Comparison of ENCODE assay signal across 17 cellular contexts in the genomic region with DNA sequence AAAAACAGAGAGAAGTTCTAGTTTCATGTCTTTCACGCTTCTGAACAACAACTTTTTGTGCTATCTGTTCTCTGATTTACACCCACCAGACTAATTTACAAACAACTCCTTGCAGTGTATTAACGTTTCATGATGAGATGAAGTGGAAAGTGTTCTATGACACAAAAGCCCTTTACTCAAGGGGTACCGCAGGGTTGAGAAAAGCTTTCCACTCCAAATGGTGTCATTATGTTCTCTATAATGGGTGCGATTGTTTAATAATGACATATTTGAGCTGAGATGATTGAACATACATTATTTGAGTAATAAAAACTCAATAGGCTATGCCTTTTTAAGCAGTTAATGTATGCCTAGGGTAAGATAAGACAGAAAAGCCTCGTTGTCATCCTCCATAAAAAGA.
DNase-seq lines count a peak whose midpoint lies in the region; ATAC-seq and TF ChIP-seq lines count a peak whose summit lies in the region.
"Had no signal": no experiment of that assay in that cellular context is flagged by ENCODE, and none has a peak within 500 bp of the region (broad histone marks: within the 10 kb centered on the region; RNA-seq: fewer than 3 reads in every experiment).

No MANE protein-coding gene starts in this region.

- H3K4me1 Mint-ChIP-seq in CD4-positive, CD25-positive, alpha-beta regulatory T cell = peaks cover 6 to 29% (median 13%) of the 10 kb centered on the region in 4 donors
- H3K4me1 Mint-ChIP-seq in CD8-positive, alpha-beta T cell (ENCODE audit: low read depth) = peaks cover 12% of the 10 kb centered on the region
- H3K4me1 Mint-ChIP-seq in memory B cell = peaks cover 15% of the 10 kb centered on the region
- H3K4me1 Mint-ChIP-seq: WTC11 had no signal

- H3K27ac ChIP-seq in CD4-positive, CD25-positive, alpha-beta regulatory T cell (ENCODE audit: insufficient read depth, low read length, poor library complexity, severe bottlenecking) = no peak overlapping the region
- H3K27ac ChIP-seq in CD8-positive, alpha-beta T cell (ENCODE audit: low read depth, low read length) = no peak overlapping the region
- H3K27ac ChIP-seq in OCI-LY3 (ENCODE audit: low read length) = no peak overlapping the region
- H3K27ac ChIP-seq: esophagus muscularis mucosa, GM23248, RWPE1 had no signal

- intact Hi-C loops in CD8-positive, alpha-beta T cell (cut with DNase I, micrococcal nuclease) = no loop called here
- intact Hi-C loops in Right ventricle myocardium superior (cut with DNase I) = no loop called here

- no peaks in the 10 kb centered on the region for H3K4me1 ChIP-seq in CD4-positive, CD25-positive, alpha-beta regulatory T cell (ENCODE audit: control insufficient read depth, insufficient read depth, low read length, poor library complexity, severe bottlenecking)
- no peaks in the 10 kb centered on the region for H3K4me1 ChIP-seq in CD8-positive, alpha-beta T cell (ENCODE audit: insufficient read depth, low read length)
- peaks cover 28% of the 10 kb centered on the region for H3K4me1 ChIP-seq in OCI-LY3 (ENCODE audit: low read length)
- H3K4me1 ChIP-seq: colonic mucosa had no signal

- no peaks in the 10 kb centered on the region for H3K27me3 Mint-ChIP-seq in CD4-positive, CD25-positive, alpha-beta regulatory T cell
- no peaks in the 10 kb centered on the region for H3K27me3 Mint-ChIP-seq in CD8-positive, alpha-beta T cell (ENCODE audit: low read depth)
- H3K27me3 Mint-ChIP-seq in memory B cell = no peaks in the 10 kb centered on the region
- H3K27me3 Mint-ChIP-seq: CD8-positive, alpha-beta memory T cell had no signal

- TF ChIP-seq CTCF in CD8-positive, alpha-beta T cell (IDR thresholded peaks at IDR 0.05) = no peak
- no peak for TF ChIP-seq CTCF in OCI-LY3 (IDR thresholded peaks at IDR 0.05; ENCODE audit: low read depth, low read length)

- no peaks in the 10 kb centered on the region for H3K9me3 ChIP-seq in CD4-positive, CD25-positive, alpha-beta regulatory T cell (ENCODE audit: control insufficient read depth in 2 of 2, low read length in 2 of 2)
- no peaks in the 10 kb centered on the region for H3K9me3 ChIP-seq in CD8-positive, alpha-beta T cell (ENCODE audit: low read length)
- no peaks in the 10 kb centered on the region for H3K9me3 ChIP-seq in OCI-LY3 (ENCODE audit: insufficient read depth, low read length)
- H3K9me3 ChIP-seq: colonic mucosa, esophagus muscularis mucosa, MG63, transverse colon had no signal

- no peaks in the 10 kb centered on the region for H3K9me3 Mint-ChIP-seq in CD4-positive, CD25-positive, alpha-beta regulatory T cell
- no peaks in the 10 kb centered on the region for H3K9me3 Mint-ChIP-seq in CD8-positive, alpha-beta T cell
- no peaks in the 10 kb centered on the region for H3K9me3 Mint-ChIP-seq in memory B cell
- H3K9me3 Mint-ChIP-seq: CD8-positive, alpha-beta memory T cell; WTC11 had no signal

- 0 out of 2 replicates have a peak, but pooled peaks cover 2% of the 10 kb centered on the region for H4K20me1 ChIP-seq in OCI-LY3 (ENCODE audit: insufficient read depth, low read length)

- H2AFZ ChIP-seq in OCI-LY3 (ENCODE audit: low read depth, low read length) = no peak overlapping the region
- H2AFZ ChIP-seq: GM23248 had no signal

- no peak overlapping the region for H3K4me3 ChIP-seq in CD4-positive, CD25-positive, alpha-beta regulatory T cell (ENCODE audit: low read depth, low read length)
- H3K4me3 ChIP-seq in CD8-positive, alpha-beta T cell (ENCODE audit: low read depth, low read length) = no peak overlapping the region
- no peak overlapping the region for H3K4me3 ChIP-seq in OCI-LY3 (ENCODE audit: low read length)
- H3K4me3 ChIP-seq: colonic mucosa, esophagus muscularis mucosa, GM23248, MG63, transverse colon had no signal

- no peak for DNase-seq in CD4-positive, CD25-positive, alpha-beta regulatory T cell
- DNase-seq in CD8-positive, alpha-beta T cell = no peak
- DNase-seq in memory B cell (ENCODE audit: low spot score in 2 of 2) = no peak
- DNase-seq in Right ventricle myocardium superior = no peak
- DNase-seq in SIG-M5 (lab: John Stamatoyannopoulos, UW) = no peak
- DNase-seq: DMS153, left ventricle myocardium superior, MG63, transverse colon had no signal

- no peaks in the 10 kb centered on the region for H3K27me3 ChIP-seq in CD4-positive, CD25-positive, alpha-beta regulatory T cell (ENCODE audit: control insufficient read depth, insufficient read depth, low read length)
- no peaks in the 10 kb centered on the region for H3K27me3 ChIP-seq in CD8-positive, alpha-beta T cell (ENCODE audit: insufficient read depth, low read length)
- no peaks in the 10 kb centered on the region for H3K27me3 ChIP-seq in OCI-LY3 (ENCODE audit: low read depth, low read length)
- H3K27me3 ChIP-seq: colonic mucosa, esophagus muscularis mucosa, MG63, transverse colon had no signal

- H3K4me2 ChIP-seq in OCI-LY3 (ENCODE audit: low read length) = peak overlapping the region; percentile 52; the same call in 1 of the 2 replicates

- no peaks in the 10 kb centered on the region for H3K79me2 ChIP-seq in OCI-LY3 (ENCODE audit: low read length)

- POLR2A ChIA-PET in CD8-positive, alpha-beta T cell (lab: Charles Lee) = no interaction called here

- CTCF ChIA-PET in CD8-positive, alpha-beta T cell (lab: Charles Lee) = interaction anchor here (1.6 kb wide), 1 partner anchor 13 kb away, joined by 4 read pairs; no protein-coding TSS in a partner anchor

- no peak for ATAC-seq in CD4-positive, CD25-positive, alpha-beta regulatory T cell (ENCODE audit: low read depth in 2 of 2)
- no peak for ATAC-seq in CD8-positive, alpha-beta T cell
- ATAC-seq in memory B cell (ENCODE audit: low read depth) (no peak), Right ventricle myocardium superior (ENCODE audit: poor library complexity) (no peak), HG03039 (IDR thresholded peaks at IDR 0.05; ENCODE audit: unreplicated experiment) (no peak)

- H3K4me3 Mint-ChIP-seq in CD4-positive, CD25-positive, alpha-beta regulatory T cell = no peak overlapping the region
- no peak overlapping the region for H3K4me3 Mint-ChIP-seq in CD8-positive, alpha-beta T cell
- no peak overlapping the region for H3K4me3 Mint-ChIP-seq in memory B cell
- H3K4me3 Mint-ChIP-seq: CD8-positive, alpha-beta memory T cell; WTC11 had no signal

- peaks cover 4% of the 10 kb centered on the region for H3K36me3 Mint-ChIP-seq in CD4-positive, CD25-positive, alpha-beta regulatory T cell
- peaks cover 14% of the 10 kb centered on the region for H3K36me3 Mint-ChIP-seq in CD8-positive, alpha-beta T cell
- peaks cover 3% of the 10 kb centered on the region for H3K36me3 Mint-ChIP-seq in memory B cell
- H3K36me3 Mint-ChIP-seq: WTC11 had no signal

- no peak overlapping the region for H3K9ac ChIP-seq in OCI-LY3 (ENCODE audit: low read length)
- H3K9ac ChIP-seq: GM23248 had no signal

- H3K36me3 ChIP-seq in CD4-positive, CD25-positive, alpha-beta regulatory T cell (ENCODE audit: control insufficient read depth, insufficient read depth, low read length) = peaks cover 14% of the 10 kb centered on the region
- H3K36me3 ChIP-seq in CD8-positive, alpha-beta T cell (ENCODE audit: insufficient read depth, low read length) = no peaks in the 10 kb centered on the region
- peaks cover 27% of the 10 kb centered on the region for H3K36me3 ChIP-seq in OCI-LY3 (replicated peaks; ENCODE audit: low read depth, low read length)
- H3K36me3 ChIP-seq: colonic mucosa, transverse colon had no signal

- peak overlapping the region in 2 of 3 donors; percentile 13 to 24 for H3K27ac Mint-ChIP-seq in CD4-positive, CD25-positive, alpha-beta regulatory T cell
- H3K27ac Mint-ChIP-seq in CD8-positive, alpha-beta T cell = peak overlapping the region; percentile 69
- peak overlapping the region; percentile 73 for H3K27ac Mint-ChIP-seq in memory B cell
- H3K27ac Mint-ChIP-seq: WTC11 had no signal

Comparison
In these comparisons a context has a peak if more than half of its experiments do, and no peak if none do; other contexts are left out.
1. H3K27ac Mint-ChIP-seq: peak in every context shown above with its lines; median percentile 73 in memory B cell; 69 in CD8-positive, alpha-beta T cell; 18 in CD4-positive, CD25-positive, alpha-beta regulatory T cell.